Comparison of ENCODE assay signal across 1 cellular context in genomic region chr7:100101016-100101862, GRCh38.
TF ChIP-seq lines count a peak whose summit lies in the region.

Gene AP4M1, plus strand, starts transcription at chr7:100101643. Its CDS starts 72 bp downstream, at chr7:100101715.
Gene MCM7, minus strand, starts transcription at chr7:100101397. Its CDS starts 103 bp downstream, at chr7:100101294.

TF ChIP-seq in WTC11, 78 proteins besides CTCF, POLR2A, EP300 and RAD21 (continued from another document):
- TF ChIP-seq CDX4 (CRISPR knock-in tag; IDR thresholded peaks at IDR 0.05; ENCODE audit: borderline replicate concordance) (0 out of 2 replicates have a peak, but pooled peaks have one; percentile 7), FOXK1 (CRISPR knock-in tag; IDR thresholded peaks at IDR 0.05) (peak; percentile 53; the same call in 1 of the 2 replicates), ETV6 (CRISPR knock-in tag; IDR thresholded peaks at IDR 0.05) (peak; percentile 38; the same call in 1 of the 2 replicates), JUN (CRISPR knock-in tag; IDR thresholded peaks at IDR 0.05) (peak; percentile 82; the same call in 1 of the 2 replicates), NFE2L1 (CRISPR knock-in tag; IDR thresholded peaks at IDR 0.05) (peak; percentile 91), TEAD1 (CRISPR knock-in tag; IDR thresholded peaks at IDR 0.05) (peak; percentile 93), ZNF219 (CRISPR knock-in tag; IDR thresholded peaks at IDR 0.05; ENCODE audit: borderline replicate concordance) (no peak), CREB1 (CRISPR knock-in tag; IDR thresholded peaks at IDR 0.05) (no peak), EMX1 (CRISPR knock-in tag; IDR thresholded peaks at IDR 0.05) (no peak), NFYB (CRISPR knock-in tag; conservative IDR thresholded peaks at IDR 0.05; ENCODE audit: low read depth) (peak; percentile 94)
- TF ChIP-seq, protein P1, sequence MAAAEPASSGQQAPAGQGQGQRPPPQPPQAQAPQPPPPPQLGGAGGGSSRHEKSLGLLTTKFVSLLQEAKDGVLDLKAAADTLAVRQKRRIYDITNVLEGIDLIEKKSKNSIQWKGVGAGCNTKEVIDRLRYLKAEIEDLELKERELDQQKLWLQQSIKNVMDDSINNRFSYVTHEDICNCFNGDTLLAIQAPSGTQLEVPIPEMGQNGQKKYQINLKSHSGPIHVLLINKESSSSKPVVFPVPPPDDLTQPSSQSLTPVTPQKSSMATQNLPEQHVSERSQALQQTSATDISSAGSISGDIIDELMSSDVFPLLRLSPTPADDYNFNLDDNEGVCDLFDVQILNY (CRISPR knock-in tag; IDR thresholded peaks at IDR 0.05): peak; percentile 99
